10 cellular contexts compared by ENCODE assay signal in genomic region chr3:156677536-156677935, GRCh38. TPM values are rescaled to one million over a fixed set of nuclear protein-coding genes. Genes with fewer than 3 reads are reported as not detected.
DNase-seq lines count a peak whose midpoint lies in the region; ATAC-seq lines count a peak whose summit lies in the region.
"Had no signal": no experiment of that assay in that cellular context is flagged by ENCODE, and none has a peak within 500 bp of the region (broad histone marks: within the 10 kb centered on the region; RNA-seq: fewer than 3 reads in every experiment).

No MANE protein-coding gene starts in this region.

- peaks cover 30% of the 10 kb centered on the region for H3K36me3 Mint-ChIP-seq in activated naive CD4-positive, alpha-beta T cell treated with anti-CD3 and anti-CD28 coated beads, Interleukin-2, amount 50 U/mL, for 24 hours
- H3K36me3 Mint-ChIP-seq in activated naive CD4-positive, alpha-beta T cell treated with anti-CD3 and anti-CD28 coated beads, Interleukin-2, amount 50 U/mL, for 72 hours = peaks cover 53 to 54% of the 10 kb centered on the region in 2 donors
- peaks cover 4% of the 10 kb centered on the region for H3K36me3 Mint-ChIP-seq in T-helper 17 cell (ENCODE audit: low read depth)

- H3K27me3 Mint-ChIP-seq in activated naive CD4-positive, alpha-beta T cell treated with anti-CD3 and anti-CD28 coated beads, Interleukin-2, amount 50 U/mL, for 24 hours = no peaks in the 10 kb centered on the region
- H3K27me3 Mint-ChIP-seq in T-helper 17 cell = no peaks in the 10 kb centered on the region
- no peaks in the 10 kb centered on the region for H3K27me3 Mint-ChIP-seq in stimulated activated naive CD8-positive, alpha-beta T cell treated with anti-CD3 and anti-CD28 coated beads, Interleukin-15, amount 100 ng/mL, for 72 hours

- no peaks in the 10 kb centered on the region for H3K9me3 Mint-ChIP-seq in activated naive CD4-positive, alpha-beta T cell treated with anti-CD3 and anti-CD28 coated beads, Interleukin-2, amount 50 U/mL, for 24 hours
- no peaks in the 10 kb centered on the region for H3K9me3 Mint-ChIP-seq in activated naive CD4-positive, alpha-beta T cell treated with anti-CD3 and anti-CD28 coated beads, Interleukin-2, amount 50 U/mL, for 72 hours
- H3K9me3 Mint-ChIP-seq in stimulated activated naive CD8-positive, alpha-beta T cell treated with anti-CD3 and anti-CD28 coated beads, Interleukin-15, amount 100 ng/mL, for 72 hours = no peaks in the 10 kb centered on the region

- no peak for DNase-seq in activated naive CD4-positive, alpha-beta T cell treated with anti-CD3 and anti-CD28 coated beads, Interleukin-2, amount 50 U/mL, for 72 hours (ENCODE audit: low spot score in 2 of 2)
- DNase-seq in T-helper 17 cell (no peak), fibroblast of peridontal ligament (ENCODE audit: extremely low read depth) (peak; percentile 37), islet precursor cell (no peak)
- no peak for DNase-seq in stimulated activated naive CD8-positive, alpha-beta T cell treated with anti-CD3 and anti-CD28 coated beads, Interleukin-15, amount 100 ng/mL, for 72 hours
- no peak for DNase-seq in stimulated activated CD4-positive, alpha-beta T cell treated with anti-CD3 and anti-CD28 coated beads, Interleukin-2, amount 100 ng/mL, for 48 hours
- DNase-seq: NCI-H2029, Right ventricle myocardium superior had no signal

- peaks cover 74% of the 10 kb centered on the region for H3K4me1 Mint-ChIP-seq in activated naive CD4-positive, alpha-beta T cell treated with anti-CD3 and anti-CD28 coated beads, Interleukin-2, amount 50 U/mL, for 24 hours
- peaks cover 59% of the 10 kb centered on the region for H3K4me1 Mint-ChIP-seq in T-helper 17 cell
- peaks cover 69% of the 10 kb centered on the region for H3K4me1 Mint-ChIP-seq in stimulated activated naive CD8-positive, alpha-beta T cell treated with anti-CD3 and anti-CD28 coated beads, Interleukin-15, amount 100 ng/mL, for 72 hours

- ATAC-seq in activated naive CD4-positive, alpha-beta T cell treated with anti-CD3 and anti-CD28 coated beads, Interleukin-2, amount 50 U/mL, for 72 hours = no peak
- ATAC-seq in T-helper 17 cell = no peak
- no peak for ATAC-seq in stimulated activated naive CD8-positive, alpha-beta T cell treated with anti-CD3 and anti-CD28 coated beads, Interleukin-15, amount 100 ng/mL, for 72 hours
- ATAC-seq in HG02642 (IDR thresholded peaks at IDR 0.05; ENCODE audit: poor library complexity, unreplicated experiment) = no peak

- H3K27ac Mint-ChIP-seq in activated naive CD4-positive, alpha-beta T cell treated with anti-CD3 and anti-CD28 coated beads, Interleukin-2, amount 50 U/mL, for 24 hours = no peak overlapping the region
- H3K27ac Mint-ChIP-seq in activated naive CD4-positive, alpha-beta T cell treated with anti-CD3 and anti-CD28 coated beads, Interleukin-2, amount 50 U/mL, for 72 hours = peak overlapping the region in 1 of 2 donors; percentile 87
- peak overlapping the region; percentile 94 for H3K27ac Mint-ChIP-seq in T-helper 17 cell
- no peak overlapping the region for H3K27ac Mint-ChIP-seq in stimulated activated naive CD8-positive, alpha-beta T cell treated with anti-CD3 and anti-CD28 coated beads, Interleukin-15, amount 100 ng/mL, for 72 hours

- H3K4me3 Mint-ChIP-seq in activated naive CD4-positive, alpha-beta T cell treated with anti-CD3 and anti-CD28 coated beads, Interleukin-2, amount 50 U/mL, for 24 hours = peak overlapping the region; percentile 63
- peak overlapping the region; percentile 63 for H3K4me3 Mint-ChIP-seq in T-helper 17 cell
- peak overlapping the region; percentile 86 to 99 for H3K4me3 Mint-ChIP-seq in stimulated activated naive CD8-positive, alpha-beta T cell treated with anti-CD3 and anti-CD28 coated beads, Interleukin-15, amount 100 ng/mL, for 72 hours

- no peaks in the 10 kb centered on the region for H3K9me3 ChIP-seq in T-helper 17 cell (ENCODE audit: control insufficient read depth, low read length, poor library complexity, severe bottlenecking)

RNA-seq across cellular contexts. Expression of gene TIPARP, which starts 3.1 kb away (rescaled TPM):
- 100 to 1,000 TPM in 1 of 2 donors, 10 to 100 TPM in 1; 27.0 to 111 TPM for total RNA-seq in activated naive CD4-positive, alpha-beta T cell treated with anti-CD3 and anti-CD28 coated beads, Interleukin-2, amount 50 U/mL, for 72 hours
- 100 to 1,000 TPM; 126 to 180 TPM for total RNA-seq in T-helper 17 cell
